Comparison of ENCODE assay signal across 18 cellular contexts in genomic region chr2:157415632-157416101, GRCh38. TPM values are rescaled to one million over a fixed set of nuclear protein-coding genes. Genes with fewer than 3 reads are reported as not detected.
DNase-seq lines count a peak whose midpoint lies in the region; ATAC-seq, FAIRE-seq and TF ChIP-seq lines count a peak whose summit lies in the region.
"Had no signal": no experiment of that assay in that cellular context is flagged by ENCODE, and none has a peak within 500 bp of the region (broad histone marks: within the 10 kb centered on the region; RNA-seq: fewer than 3 reads in every experiment).

No MANE protein-coding gene starts in this region.

- H3K4me1 Mint-ChIP-seq in T-helper 2 cell treated with Interferon-gamma antibody and Interleukin-4, amounts not matched to agents 5 μg/mL and 100 μg/mL, for 36 hours (ENCODE audit: low read depth): peaks cover 83% of the 10 kb centered on the region
- H3K4me1 Mint-ChIP-seq in activated CD4-positive, alpha-beta memory T cell treated with anti-CD3 and anti-CD28 coated beads for 36 hours (ENCODE audit: low read depth): peaks cover 89% of the 10 kb centered on the region
- H3K4me1 Mint-ChIP-seq in naive B cell: peaks cover 61 to 91% (median 76%) of the 10 kb centered on the region in 3 donors

- POLR2A ChIA-PET in activated CD4-positive, alpha-beta memory T cell treated with anti-CD3 and anti-CD28 coated beads for 36 hours (lab: Charles Lee): interaction anchor here (0.8 to 5.6 kb wide), 7 partner anchors 12 to 484 kb away, joined by 3 to 147 read pairs (median 8); partner anchors contain the start of gene CYTIP

- 80 to 87% methylated on average over 12 to 13 of the region's 13 CpGs for WGBS in esophagus squamous epithelium, 2 donors

- peaks cover 85% of the 10 kb centered on the region for H3K36me3 Mint-ChIP-seq in T-helper 2 cell treated with Interferon-gamma antibody and Interleukin-4, amounts not matched to agents 5 μg/mL and 100 μg/mL, for 36 hours (ENCODE audit: low read depth)
- peaks cover 87% of the 10 kb centered on the region for H3K36me3 Mint-ChIP-seq in activated CD4-positive, alpha-beta memory T cell treated with anti-CD3 and anti-CD28 coated beads for 36 hours
- peaks cover 34 to 35% of the 10 kb centered on the region in 2 donors for H3K36me3 Mint-ChIP-seq in naive B cell

- H3K27me3 Mint-ChIP-seq in T-helper 2 cell treated with Interferon-gamma antibody and Interleukin-4, amounts not matched to agents 5 μg/mL and 100 μg/mL, for 36 hours (ENCODE audit: low read depth): no peaks in the 10 kb centered on the region
- peaks cover 2% of the 10 kb centered on the region for H3K27me3 Mint-ChIP-seq in activated CD4-positive, alpha-beta memory T cell treated with anti-CD3 and anti-CD28 coated beads for 36 hours
- H3K27me3 Mint-ChIP-seq in naive B cell: no peaks in the 10 kb centered on the region

- H3K4me3 Mint-ChIP-seq in T-helper 2 cell treated with Interferon-gamma antibody and Interleukin-4, amounts not matched to agents 5 μg/mL and 100 μg/mL, for 36 hours: peak overlapping the region; percentile 50
- peak overlapping the region; percentile 56 for H3K4me3 Mint-ChIP-seq in activated CD4-positive, alpha-beta memory T cell treated with anti-CD3 and anti-CD28 coated beads for 36 hours
- H3K4me3 Mint-ChIP-seq in naive B cell: peak overlapping the region in 5 of 8 donors; percentile 21 to 77 (median 44)

- no peak for DNase-seq in T-helper 2 cell treated with Interferon-gamma antibody and Interleukin-4, amounts not matched to agents 5 μg/mL and 100 μg/mL, for 36 hours (ENCODE audit: low spot score)
- DNase-seq in T-helper 2 cell: no peak
- no peak for DNase-seq in GM12891 (ENCODE audit: insufficient read length, low spot score)
- DNase-seq in activated CD4-positive, alpha-beta memory T cell treated with anti-CD3 and anti-CD28 coated beads for 36 hours: no peak
- DNase-seq in naive B cell: no peak
- no peak for DNase-seq in esophagus squamous epithelium (lab: John Stamatoyannopoulos, UW)
- DNase-seq: activated effector memory CD4-positive, alpha-beta T cell treated with Interleukin-2 at 50 U/mL for 16 hours; DMS 273 treated with DMSO at 0.1 percent for 48 hours; left colon; WERI-Rb-1 had no signal

- no peak overlapping the region for H3K4me3 ChIP-seq in esophagus squamous epithelium
- H3K4me3 ChIP-seq: cardiac muscle cell, heart left ventricle, smooth muscle cell, tibial nerve had no signal

- H3K9me3 ChIP-seq in esophagus squamous epithelium: no peaks in the 10 kb centered on the region
- H3K9me3 ChIP-seq: heart left ventricle, tibial nerve had no signal

- no peaks in the 10 kb centered on the region for H3K4me1 ChIP-seq in esophagus squamous epithelium

- H3K27ac Mint-ChIP-seq in T-helper 2 cell treated with Interferon-gamma antibody and Interleukin-4, amounts not matched to agents 5 μg/mL and 100 μg/mL, for 36 hours: peak overlapping the region; percentile 91
- H3K27ac Mint-ChIP-seq in activated CD4-positive, alpha-beta memory T cell treated with anti-CD3 and anti-CD28 coated beads for 36 hours: peak overlapping the region; percentile 98
- H3K27ac Mint-ChIP-seq in naive B cell: peak overlapping the region; percentile 83 to 97 (median 94)

- FAIRE-seq in GM12891 (lab: Jason Lieb, UNC): no peak
- FAIRE-seq: endothelial cell of umbilical vein had no signal

- no peaks in the 10 kb centered on the region for H3K9me3 Mint-ChIP-seq in T-helper 2 cell treated with Interferon-gamma antibody and Interleukin-4, amounts not matched to agents 5 μg/mL and 100 μg/mL, for 36 hours
- H3K9me3 Mint-ChIP-seq in activated CD4-positive, alpha-beta memory T cell treated with anti-CD3 and anti-CD28 coated beads for 36 hours: peaks cover 4% of the 10 kb centered on the region
- H3K9me3 Mint-ChIP-seq in naive B cell: no peaks in the 10 kb centered on the region

- TF ChIP-seq POLR2A in GM12891 (IDR thresholded peaks at IDR 0.05; ENCODE audit: low read depth, low read length): no peak
- TF ChIP-seq POLR2A in esophagus squamous epithelium (IDR thresholded peaks at IDR 0.05): no peak

- no peaks in the 10 kb centered on the region for H3K27me3 ChIP-seq in esophagus squamous epithelium
- H3K27me3 ChIP-seq: cardiac muscle cell, heart left ventricle, tibial nerve had no signal

- CTCF ChIA-PET in activated CD4-positive, alpha-beta memory T cell treated with anti-CD3 and anti-CD28 coated beads for 36 hours (lab: Charles Lee): interaction anchor here (0.8 to 7.4 kb wide), 6 partner anchors 18 to 113 kb away, joined by 3 to 39 read pairs (median 4); partner anchors contain the start of gene ERMN

- ATAC-seq in naive B cell (ENCODE audit: low read depth in 2 of 2) (no peak), GM19395 (IDR thresholded peaks at IDR 0.05; ENCODE audit: unreplicated experiment) (no peak), HG03354 (IDR thresholded peaks at IDR 0.05; ENCODE audit: poor library complexity, severe bottlenecking, unreplicated experiment) (no peak)
- ATAC-seq: left colon had no signal

- peak overlapping the region in 1 of 4 donors; percentile 62 for H3K27ac ChIP-seq in esophagus squamous epithelium
- H3K27ac ChIP-seq: cardiac muscle cell, WERI-Rb-1 had no signal

- H3K36me3 ChIP-seq in esophagus squamous epithelium: no peaks in the 10 kb centered on the region
- H3K36me3 ChIP-seq: cardiac muscle cell, tibial nerve, WERI-Rb-1 had no signal

- intact Hi-C loops in activated CD4-positive, alpha-beta memory T cell treated with anti-CD3 and anti-CD28 coated beads for 36 hours (cut with micrococcal nuclease): no loop called here
- intact Hi-C loops in esophagus squamous epithelium (cut with DNase I): no loop called here

- TF ChIP-seq CTCF in esophagus squamous epithelium (IDR thresholded peaks at IDR 0.05): no peak

TF ChIP-seq in GM12891, 5 proteins besides CTCF, POLR2A, EP300 and RAD21:
- no peak for TF ChIP-seq TAF1 (IDR thresholded peaks at IDR 0.05; ENCODE audit: low read depth, low read length)
- TF ChIP-seq SPI1 (IDR thresholded peaks at IDR 0.05; ENCODE audit: low read depth, low read length): no peak
- no peak for TF ChIP-seq PAX5 (IDR thresholded peaks at IDR 0.05; ENCODE audit: insufficient read depth, low read length, severe bottlenecking)
- 0 out of 2 replicates have a peak, but pooled peaks have one; percentile 9 for TF ChIP-seq POU2F2 (IDR thresholded peaks at IDR 0.05; ENCODE audit: low read depth, low read length)
- TF ChIP-seq POLR2AphosphoS5 (IDR thresholded peaks at IDR 0.05; ENCODE audit: low read depth, low read length): peak; percentile 76

RNA-seq across cellular contexts. Expression of gene CYTIP, which starts 28.2 kb away (rescaled TPM):
- 70.8 TPM for polyA plus RNA-seq in GM12891 (2012; ENCODE audit: low read depth, missing spikeins)
- total RNA-seq in activated CD4-positive, alpha-beta memory T cell treated with anti-CD3 and anti-CD28 coated beads for 36 hours: 100 to 1,000 TPM; 369 to 388 TPM
- 100 to 1,000 TPM in 4 of 6 donors, 10 to 100 TPM in 2; 90.7 to 172 (median 121) TPM for polyA plus RNA-seq in naive B cell (ENCODE audit: low read depth in 6 of 6)
- 10 to 100 TPM in 1 of 4 donors, 1 to 10 TPM in 3; 3.2 to 12.4 (median 3.6) TPM for total RNA-seq in esophagus squamous epithelium
- total RNA-seq: A172, cardiac muscle cell, endothelial cell of umbilical vein, smooth muscle cell had no signal
- polyA plus RNA-seq: cardiac muscle cell, endothelial cell of umbilical vein, smooth muscle cell had no signal

Comparison
In these comparisons a context has a peak if more than half of its experiments do, and no peak if none do; other contexts are left out.
1. RNA of gene CYTIP, which starts 28.2 kb away (total RNA-seq): 369 to 388 TPM in activated CD4-positive, alpha-beta memory T cell treated with anti-CD3 and anti-CD28 coated beads for 36 hours; 3.2 to 12.4 TPM in esophagus squamous epithelium; every median in the first group is over 10 times any median in the second.
2. Peak in every context shown above with its lines, with median percentiles within 50 percentile points of each other: H3K27ac Mint-ChIP-seq and H3K4me3 Mint-ChIP-seq.